Comparison of ENCODE assay signal across 8 cellular contexts in the genomic region with DNA sequence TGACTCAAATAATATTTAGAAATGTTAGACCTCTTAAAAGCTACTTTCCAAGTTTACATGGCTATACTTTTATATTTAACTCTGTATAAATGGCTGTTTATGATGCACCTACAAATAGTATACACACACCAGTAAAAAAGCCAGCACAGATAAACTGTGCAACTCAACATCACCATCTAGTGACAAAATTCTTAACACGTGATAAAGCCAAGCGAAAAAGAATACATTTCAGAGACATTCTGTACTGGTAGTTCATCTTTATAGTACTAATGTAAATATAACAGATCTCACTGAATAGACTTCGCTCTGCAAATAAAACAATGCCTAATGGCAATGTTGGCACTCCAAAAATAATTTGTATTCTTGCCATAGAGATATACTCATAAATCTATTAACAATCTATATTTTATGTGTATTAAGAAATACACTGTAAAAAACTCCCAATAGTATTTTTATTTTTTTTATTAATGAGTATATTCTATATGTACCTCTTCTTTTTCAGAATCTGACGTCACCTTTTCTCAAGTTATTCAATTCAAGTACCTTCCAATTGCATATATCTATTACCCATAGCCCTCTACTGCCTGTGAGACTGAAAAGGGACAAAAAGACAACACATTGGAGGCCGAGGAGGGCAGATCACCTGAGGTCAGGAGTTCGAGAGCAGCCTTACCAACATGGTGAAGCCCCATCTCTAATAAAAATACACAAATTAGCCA.
DNase-seq lines count a peak whose midpoint lies in the region; ATAC-seq lines count a peak whose summit lies in the region.

No MANE protein-coding gene starts in this region.

- no peaks in the 10 kb centered on the region for H3K36me3 ChIP-seq in SK-N-MC (ENCODE audit: insufficient read depth, low read length)

- ATAC-seq in GM18858 (IDR thresholded peaks at IDR 0.05; ENCODE audit: unreplicated experiment): peak; percentile 79
- peak; percentile 84 for ATAC-seq in HG03469 (IDR thresholded peaks at IDR 0.05; ENCODE audit: unreplicated experiment)
- ATAC-seq in GM21360 (IDR thresholded peaks at IDR 0.05; ENCODE audit: unreplicated experiment): no peak
- ATAC-seq in HG03045 (IDR thresholded peaks at IDR 0.05; ENCODE audit: unreplicated experiment): no peak

- no peaks in the 10 kb centered on the region for H3K9me3 ChIP-seq in SK-N-MC (ENCODE audit: low read depth, low read length)

- H3K4me3 ChIP-seq in SK-N-MC: no peak overlapping the region

- H3K27ac ChIP-seq in SK-N-MC (no peak overlapping the region), caudate nucleus (ENCODE audit: low read depth, low read length) (no peak overlapping the region)

- DNase-seq in AG08395 (ENCODE audit: low spot score): peak; percentile 11
- DNase-seq in SK-N-MC (ENCODE audit: low read depth, low spot score): peak; percentile 57
- DNase-seq in iPS-NIHi11 (ENCODE audit: low spot score): peak; percentile 11
- DNase-seq in caudate nucleus (lab: John Stamatoyannopoulos, UW): no peak

- H3K9ac ChIP-seq in SK-N-MC (ENCODE audit: insufficient read length): peak overlapping the region; percentile 25

Comparison
In these comparisons a context has a peak if more than half of its experiments do, and no peak if none do; other contexts are left out.
1. DNase-seq: peak in AG08395 (single experiment), SK-N-MC (single experiment) and iPS-NIHi11 (single experiment); none in caudate nucleus (0 of 61).
2. ATAC-seq: peak in GM18858 (single experiment) and HG03469 (single experiment); none in GM21360 (single experiment) and HG03045 (single experiment).